4 cellular contexts compared by ENCODE assay signal in genomic region chr2:84168552-84168951, GRCh38.
A peak's percentile ranks its signal among the peaks of the same experiment; 100 is the strongest.
DNase-seq lines count a peak whose midpoint lies in the region; TF ChIP-seq lines count a peak whose summit lies in the region.
"Not testable (repeated sequence)": the region's sequence is repeated elsewhere in the genome, so short reads cannot be mapped to it uniquely, and the experiment has no call there.

No MANE protein-coding gene starts in this region.

- peaks cover 22% of the 10 kb centered on the region for H3K9me3 Mint-ChIP-seq in endodermal cell

- H3K27ac Mint-ChIP-seq in endodermal cell: not testable (repeated sequence)

- H3K27me3 Mint-ChIP-seq in endodermal cell (ENCODE audit: insufficient read depth): not testable (repeated sequence)

- not testable (repeated sequence) for H3K79me1 ChIP-seq in mesendoderm (ENCODE audit: low read length)

- H2BK120ac ChIP-seq in mesendoderm (ENCODE audit: low read depth, low read length): not testable (repeated sequence)

- not testable (repeated sequence) for H3K79me2 ChIP-seq in mesendoderm (ENCODE audit: control insufficient read depth, insufficient read depth, low read length)

- H3K27ac ChIP-seq in endodermal cell (ENCODE audit: low read depth, low read length); mesendoderm (ENCODE audit: low read depth, low read length): not testable (repeated sequence)

- H3K4ac ChIP-seq in mesendoderm (ENCODE audit: low read depth, low read length): not testable (repeated sequence)

- not testable (repeated sequence) for TF ChIP-seq CTCF in endodermal cell (conservative IDR thresholded peaks at IDR 0.05)

- H3K4me1 ChIP-seq in NT2/D1 (ENCODE audit: insufficient read depth, insufficient read length); endodermal cell (ENCODE audit: control insufficient read depth, insufficient read depth, low read length); mesendoderm (ENCODE audit: control insufficient read depth, low read depth, low read length): not testable (repeated sequence)

- 96% methylated on average over 1 of the region's 1 CpG; no CpG with 5 or more reads in 1 of the 2 experiments for WGBS in endodermal cell (ENCODE audit: insufficient coverage in 1 of 2, insufficient read length in 1 of 2), 2 experiments
- WGBS in mesendoderm (ENCODE audit: extremely low coverage, insufficient coverage, low lambda C conversion rate): no CpG with 5 or more reads among the region's 1 CpG

- H3K27me3 ChIP-seq in NT2/D1 (ENCODE audit: insufficient read depth, insufficient read length); endodermal cell (ENCODE audit: control insufficient read depth, insufficient read depth, low read length, poor library complexity, severe bottlenecking); mesendoderm (ENCODE audit: insufficient read depth, low read length, poor library complexity): not testable (repeated sequence)

- H3K4me3 Mint-ChIP-seq in endodermal cell: not testable (repeated sequence)

- H3K4me2 ChIP-seq in mesendoderm (ENCODE audit: low read length): not testable (repeated sequence)

- not testable (repeated sequence) for H3K36me3 ChIP-seq in NT2/D1 (ENCODE audit: insufficient read depth, insufficient read length, low read length); endodermal cell (ENCODE audit: control insufficient read depth, insufficient read depth, low read length); mesendoderm (ENCODE audit: control insufficient read depth, insufficient read depth, low read length)

- H4K8ac ChIP-seq in mesendoderm (ENCODE audit: low read depth, low read length): not testable (repeated sequence)

- H3K36me3 Mint-ChIP-seq in endodermal cell (ENCODE audit: low read depth): not testable (repeated sequence)

- not testable (repeated sequence) for H2BK15ac ChIP-seq in mesendoderm (replicated peaks; ENCODE audit: low read depth)

- H3K9ac ChIP-seq in NT2/D1 (ENCODE audit: insufficient read length, low read depth); endodermal cell (ENCODE audit: extremely low read depth, low read length, poor library complexity, severe bottlenecking); mesendoderm (ENCODE audit: low read length): not testable (repeated sequence)

- H2AK5ac ChIP-seq in mesendoderm (ENCODE audit: low read length): not testable (repeated sequence)

- not testable (repeated sequence) for H3K4me1 Mint-ChIP-seq in endodermal cell

- H4K5ac ChIP-seq in mesendoderm (ENCODE audit: low read length): not testable (repeated sequence)

- not testable (repeated sequence) for H3K4me3 ChIP-seq in NT2/D1 (ENCODE audit: insufficient read length, low read depth); endodermal cell (ENCODE audit: low read length); mesendoderm (ENCODE audit: low read length)

- H2BK5ac ChIP-seq in mesendoderm (ENCODE audit: low read length): not testable (repeated sequence)

- H3K18ac ChIP-seq in mesendoderm (ENCODE audit: low read length): not testable (repeated sequence)

- not testable (repeated sequence) for H3K56ac ChIP-seq in mesendoderm (ENCODE audit: low read length)

- not testable (repeated sequence) for H3K9me3 ChIP-seq in NT2/D1 (ENCODE audit: insufficient read depth, low read length)
- H3K9me3 ChIP-seq in endodermal cell (ENCODE audit: control insufficient read depth, low read length): peaks cover 12% of the 10 kb centered on the region

- not testable (repeated sequence) for H3K23ac ChIP-seq in mesendoderm (ENCODE audit: low read length)

- DNase-seq in ELF-1 (ENCODE audit: low read depth, low spot score) (peak; percentile 22), NT2/D1 (ENCODE audit: low read depth, low spot score) (peak; percentile 11), endodermal cell (peak; percentile 51), mesendoderm (peak; percentile 22)
